19 cellular contexts compared by ENCODE assay signal in the genomic region with DNA sequence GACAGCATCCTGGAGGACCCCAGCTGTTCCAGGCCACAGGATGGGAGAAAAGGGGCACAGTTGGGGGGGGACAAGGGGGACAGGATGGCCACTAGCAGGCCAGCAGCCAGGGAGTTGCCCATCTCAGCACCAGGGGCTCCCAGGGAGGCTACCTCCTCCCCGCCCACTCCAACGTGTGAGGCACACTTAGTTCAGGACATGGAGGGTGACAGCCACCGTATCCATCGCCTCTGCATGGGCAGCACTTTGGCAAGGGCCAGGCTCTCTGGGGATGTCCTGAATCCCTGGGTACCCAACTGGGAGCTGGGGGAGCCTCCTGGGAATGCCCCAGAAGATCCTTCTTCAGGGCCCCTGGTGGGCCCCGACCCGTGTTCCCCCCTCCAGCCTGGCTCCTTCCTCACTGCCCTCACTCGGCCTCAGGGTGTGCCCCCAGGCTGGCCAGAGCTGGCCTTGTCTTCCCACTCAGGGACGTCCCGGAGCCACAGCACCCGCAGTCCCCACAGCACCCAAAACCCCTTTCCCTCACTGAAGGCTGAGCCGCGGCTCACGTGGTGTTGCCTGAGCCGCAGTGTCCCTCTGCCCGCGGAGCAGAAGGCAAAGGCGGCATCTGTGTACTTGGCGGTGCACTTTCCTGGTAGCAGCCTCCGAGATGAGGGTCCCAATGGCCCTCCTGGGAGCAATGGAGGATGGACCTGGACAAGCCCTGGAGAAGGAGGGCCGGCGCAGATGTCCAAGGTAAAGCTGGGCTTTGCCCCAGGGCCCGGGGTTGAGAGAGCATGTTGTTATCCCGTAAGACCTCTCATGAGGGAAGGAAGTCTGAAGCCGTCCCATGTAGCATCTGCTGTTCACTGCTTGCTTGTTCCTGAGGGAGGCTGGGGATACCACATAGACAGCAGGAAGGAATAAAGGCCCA. TPM values are rescaled to one million over a fixed set of nuclear protein-coding genes. Genes with fewer than 3 reads are reported as not detected.
DNase-seq lines count a peak whose midpoint lies in the region; ATAC-seq and TF ChIP-seq lines count a peak whose summit lies in the region.
"Had no signal": no experiment of that assay in that cellular context is flagged by ENCODE, and none has a peak within 500 bp of the region (broad histone marks: within the 10 kb centered on the region; RNA-seq: fewer than 3 reads in every experiment).

No MANE protein-coding gene starts in this region.

- H3K4me3 Mint-ChIP-seq in natural killer cell = no peak overlapping the region
- no peak overlapping the region for H3K4me3 Mint-ChIP-seq in natural killer cell treated with Interleukin-12 subunit alpha and Interleukin-12 subunit beta and Interleukin-15 and Interleukin-18, amount 100 ng/mL, for 72 hours
- no peak overlapping the region for H3K4me3 Mint-ChIP-seq in T-cell
- no peak overlapping the region for H3K4me3 Mint-ChIP-seq in type B pancreatic cell

- peaks cover 14 to 20% of the 10 kb centered on the region in 2 donors for H3K4me1 Mint-ChIP-seq in natural killer cell
- H3K4me1 Mint-ChIP-seq in natural killer cell treated with Interleukin-12 subunit alpha and Interleukin-12 subunit beta and Interleukin-15 and Interleukin-18, amount 100 ng/mL, for 72 hours (ENCODE audit: low read depth in 2 of 2) = peaks cover 0 to 4% of the 10 kb centered on the region in 2 donors
- H3K4me1 Mint-ChIP-seq in T-cell = peaks cover 0 to 7% (median 4%) of the 10 kb centered on the region in 3 donors
- H3K4me1 Mint-ChIP-seq in type B pancreatic cell (ENCODE audit: unreplicated experiment) = peaks cover 8% of the 10 kb centered on the region

- CTCF ChIA-PET in T-cell (lab: Charles Lee) = no interaction called here

- H3K36me3 ChIP-seq in trophoblast cell (ENCODE audit: control insufficient read depth in 1 of 2, insufficient read depth in 2 of 2, low read length in 2 of 2) = no peaks in the 10 kb centered on the region

- H3K27ac ChIP-seq in trophoblast cell (ENCODE audit: low read depth, low read length) = no peak overlapping the region

- no peak overlapping the region for H3K4me2 ChIP-seq in trophoblast cell (ENCODE audit: low read length)

- H4K12ac ChIP-seq in trophoblast cell (ENCODE audit: low read depth, low read length) = no peak overlapping the region

- H2BK120ac ChIP-seq in trophoblast cell (ENCODE audit: insufficient read depth, low read length, poor library complexity) = no peak overlapping the region

- no peaks in the 10 kb centered on the region for H3K27me3 ChIP-seq in trophoblast cell (ENCODE audit: insufficient read depth, low read length)

- no peak overlapping the region for H2BK12ac ChIP-seq in trophoblast cell (ENCODE audit: low read length)

- H3K9me3 Mint-ChIP-seq in natural killer cell (no peaks in the 10 kb centered on the region), T-cell (no peaks in the 10 kb centered on the region), type B pancreatic cell (peaks cover 4% of the 10 kb centered on the region)
- H3K9me3 Mint-ChIP-seq in natural killer cell treated with Interleukin-12 subunit alpha and Interleukin-12 subunit beta and Interleukin-15 and Interleukin-18, amount 100 ng/mL, for 72 hours = no peaks in the 10 kb centered on the region

- H2AK5ac ChIP-seq in trophoblast cell (ENCODE audit: low read length) = no peak overlapping the region

- H3K4me3 ChIP-seq in trophoblast cell (ENCODE audit: low read depth, low read length) = no peak overlapping the region

- peak in 1 of 3 donors; percentile 9 for ATAC-seq in natural killer cell
- ATAC-seq in natural killer cell treated with Interleukin-12 subunit alpha and Interleukin-12 subunit beta and Interleukin-15 and Interleukin-18, amount 100 ng/mL, for 72 hours = no peak
- ATAC-seq in T-cell (replicated peaks in 1 of 4) = no peak
- ATAC-seq in GM18909 (IDR thresholded peaks at IDR 0.05; ENCODE audit: poor library complexity, unreplicated experiment) = no peak
- ATAC-seq in HG03135 (IDR thresholded peaks at IDR 0.05; ENCODE audit: unreplicated experiment) = no peak

- peaks cover 1% of the 10 kb centered on the region for H3K9me3 ChIP-seq in trophoblast cell (ENCODE audit: insufficient read depth, low read depth, low read length)

- intact Hi-C loops in natural killer cell (cut with micrococcal nuclease) = no loop called here

- no peak overlapping the region for H2AFZ ChIP-seq in trophoblast cell (ENCODE audit: insufficient read depth, low read length, poor library complexity)

- POLR2A ChIA-PET in T-cell (lab: Charles Lee) = interaction anchor here in 1 of 2 donors (0.7 kb wide), 1 partner anchor 71 kb away, joined by 3 read pairs; no protein-coding TSS in a partner anchor

- H3K4ac ChIP-seq in trophoblast cell (ENCODE audit: low read depth, low read length) = no peak overlapping the region

- peak overlapping the region; percentile 69 to 75 for H3K27ac Mint-ChIP-seq in natural killer cell
- H3K27ac Mint-ChIP-seq in natural killer cell treated with Interleukin-12 subunit alpha and Interleukin-12 subunit beta and Interleukin-15 and Interleukin-18, amount 100 ng/mL, for 72 hours = peak overlapping the region in 1 of 2 donors; percentile 68
- H3K27ac Mint-ChIP-seq in T-cell = peak overlapping the region; percentile 15 to 58
- no peak overlapping the region for H3K27ac Mint-ChIP-seq in type B pancreatic cell
- H3K27ac Mint-ChIP-seq: IgD-negative memory B cell had no signal

- H3K4me1 ChIP-seq in trophoblast cell (ENCODE audit: control insufficient read depth in 1 of 2, insufficient read depth in 2 of 2, low read length in 2 of 2) = no peaks in the 10 kb centered on the region

- peaks cover 12% of the 10 kb centered on the region for H3K36me3 Mint-ChIP-seq in natural killer cell
- H3K36me3 Mint-ChIP-seq in natural killer cell treated with Interleukin-12 subunit alpha and Interleukin-12 subunit beta and Interleukin-15 and Interleukin-18, amount 100 ng/mL, for 72 hours = peaks cover 11% of the 10 kb centered on the region
- peaks cover 47% of the 10 kb centered on the region for H3K36me3 Mint-ChIP-seq in T-cell
- H3K36me3 Mint-ChIP-seq in type B pancreatic cell = no peaks in the 10 kb centered on the region

- no peaks in the 10 kb centered on the region for H3K27me3 Mint-ChIP-seq in natural killer cell (ENCODE audit: low read depth in 2 of 2)
- H3K27me3 Mint-ChIP-seq in natural killer cell treated with Interleukin-12 subunit alpha and Interleukin-12 subunit beta and Interleukin-15 and Interleukin-18, amount 100 ng/mL, for 72 hours = no peaks in the 10 kb centered on the region
- no peaks in the 10 kb centered on the region for H3K27me3 Mint-ChIP-seq in T-cell
- H3K27me3 Mint-ChIP-seq in type B pancreatic cell = no peaks in the 10 kb centered on the region
- H3K27me3 Mint-ChIP-seq: IgD-negative memory B cell had no signal

- DNase-seq in natural killer cell (no peak), T-cell (no peak), islet precursor cell (peak; percentile 40), type B pancreatic cell (ENCODE audit: extremely low spot score, unreplicated experiment) (peak; percentile 62), trophoblast cell (no peak)
- DNase-seq in natural killer cell treated with Interleukin-12 subunit alpha and Interleukin-12 subunit beta and Interleukin-15 and Interleukin-18, amount 100 ng/mL, for 72 hours (ENCODE audit: low spot score) = no peak
- DNase-seq: DMS79 treated with DMSO at 0.1 percent for 48 hours, HCEC 1CT, Kasumi-1, MM.1S, NCI-H1092 treated with DMSO at 0.1 percent for 48 hours, NCI-H1694, NCI-H524 had no signal

- H2BK5ac ChIP-seq in trophoblast cell (ENCODE audit: low read depth, low read length, poor library complexity) = no peak overlapping the region

- TF ChIP-seq CTCF in natural killer cell (IDR thresholded peaks at IDR 0.05) (no peak), type B pancreatic cell (conservative IDR thresholded peaks at IDR 0.05) (no peak)

- no peaks in the 10 kb centered on the region for H3K79me1 ChIP-seq in trophoblast cell (ENCODE audit: low read length)

- no peak overlapping the region for H3K14ac ChIP-seq in trophoblast cell (ENCODE audit: low read length)

- whole genome bisulfite sequencing in trophoblast cell (ENCODE audit: extremely low coverage, insufficient coverage, insufficient read length) = no CpG with 5 or more reads among the region's 24 CpGs

- no peak overlapping the region for H4K8ac ChIP-seq in trophoblast cell (ENCODE audit: low read depth, low read length)

- no peaks in the 10 kb centered on the region for H3K79me2 ChIP-seq in trophoblast cell (ENCODE audit: control insufficient read depth, insufficient read depth, low read length, poor library complexity)

- H3K18ac ChIP-seq in trophoblast cell (ENCODE audit: low read length) = no peak overlapping the region

- H3K9ac ChIP-seq in trophoblast cell (ENCODE audit: low read length) = no peak overlapping the region

- no peak overlapping the region for H3K23ac ChIP-seq in trophoblast cell (ENCODE audit: low read length)

- no peak overlapping the region for H4K91ac ChIP-seq in trophoblast cell (ENCODE audit: low read depth, low read length)

RNA-seq across cellular contexts. Expression of gene ZNF831, which starts 30.7 kb away (rescaled TPM):
- 10 to 100 TPM; 24.8 to 42.0 (median 40.2) TPM for total RNA-seq in natural killer cell
- total RNA-seq in natural killer cell treated with Interleukin-12 subunit alpha and Interleukin-12 subunit beta and Interleukin-15 and Interleukin-18, amount 100 ng/mL, for 72 hours = 1 to 10 TPM; 3.3 to 5.7 TPM
- total RNA-seq in T-cell = 10 to 100 TPM; 23.1 to 48.0 (median 29.7) TPM
- not detected in 2 replicates for total RNA-seq in type B pancreatic cell (ENCODE audit: low replicate concordance)
- polyA plus RNA-seq in trophoblast cell (2013) = not detected in 2 replicates
- total RNA-seq: A673, G401, HT-29 had no signal

Comparison
In these comparisons a context has a peak if more than half of its experiments do, and no peak if none do; other contexts are left out.
1. DNase-seq: peak in islet precursor cell (single experiment) and type B pancreatic cell (single experiment); none in natural killer cell (single experiment), natural killer cell treated with Interleukin-12 subunit alpha and Interleukin-12 subunit beta and Interleukin-15 and Interleukin-18, amount 100 ng/mL, for 72 hours (single experiment), T-cell (0 of 34) and trophoblast cell (0 of 2).